Comparison of ENCODE assay signal across 8 cellular contexts in genomic region chr15:66386204-66387123, GRCh38. TPM values are rescaled to one million over a fixed set of nuclear protein-coding genes. Genes with fewer than 3 reads are reported as not detected.
DNase-seq lines count a peak whose midpoint lies in the region; ATAC-seq and TF ChIP-seq lines count a peak whose summit lies in the region.

TSS of gene MAP2K1 (plus strand) at chr15:66386912. CDS start at chr15:66387348, 436 bp downstream.

- TF ChIP-seq CTCF in GM12875 (IDR thresholded peaks at IDR 0.05; ENCODE audit: borderline replicate concordance, insufficient read depth, low read depth, low read length) (peak; percentile 83), upper lobe of left lung (IDR thresholded peaks at IDR 0.05) (peak; percentile 63 to 91 (median 82))

- 3 to 5% (median 4%) methylated on average over 50 to 69 of the region's 69 CpGs for WGBS in adipose tissue, 3 donors
- 7% methylated on average over 26 to 39 of the region's 69 CpGs for WGBS in upper lobe of left lung, 2 donors

- peak within 1 kb of the TSS; percentile 92 for H3K4me3 ChIP-seq in GM12875 (ENCODE audit: low read depth, low read length)
- H3K4me3 ChIP-seq in upper lobe of left lung = peak within 1 kb of the TSS; percentile 71 to 96 (median 89)

- intact Hi-C loops in cardiac septum (cut with DNase I) (loop anchor here (1.0 to 10.0 kb wide), 2 partner anchors 92 to 111 kb away; partner anchors contain the start of genes DIS3L and SNAPC5), posterior cingulate gyrus (cut with DNase I) (loop anchor here (1.0 kb wide), 1 partner anchor 111 kb away; the partner anchor contains the start of gene SNAPC5)

- H3K27me3 ChIP-seq in upper lobe of left lung = no peaks in the 10 kb centered on the region

- H3K4me1 ChIP-seq in upper lobe of left lung = peaks cover 18 to 52% (median 37%) of the 10 kb centered on the region in 4 donors

- TF ChIP-seq EP300 in upper lobe of left lung (IDR thresholded peaks at IDR 0.05) = peak in 1 of 4 donors; percentile 47

- no peaks in the 10 kb centered on the region for H3K9me3 ChIP-seq in upper lobe of left lung

- peak; percentile 95 for DNase-seq in NCI-H1417 treated with DMSO at 0.1 percent for 48 hours (lab: John Stamatoyannopoulos, UW)
- DNase-seq in T follicular helper cell (ENCODE audit: low read depth) = peak; percentile 99
- peak; percentile 100 for DNase-seq in cardiac septum (ENCODE audit: low spot score)
- DNase-seq in posterior cingulate gyrus = peak; percentile 96 to 99 (median 98)
- DNase-seq in upper lobe of left lung = peak; percentile 97 to 99

- TF ChIP-seq POLR2A in upper lobe of left lung (IDR thresholded peaks at IDR 0.05) = peak in 3 of 4 donors; percentile 32 to 84 (median 72)

- ATAC-seq in HG02798 (IDR thresholded peaks at IDR 0.05; ENCODE audit: poor library complexity, unreplicated experiment) (peak; percentile 93), upper lobe of left lung (ENCODE audit: low FRiP score in 2 of 2) (peak; percentile 98 to 99)

- H3K27ac ChIP-seq in adipose tissue (ENCODE audit: low read depth, low read length) = peak within 1 kb of the TSS; percentile 47
- peak within 1 kb of the TSS; percentile 94 to 96 (median 95) for H3K27ac ChIP-seq in upper lobe of left lung

- peaks cover 0 to 3% (median 0%) of the 10 kb centered on the region in 4 donors for H3K36me3 ChIP-seq in upper lobe of left lung

RNA-seq across cellular contexts. Expression of gene MAP2K1, which starts in this region (rescaled TPM):
- polyA plus RNA-seq in adipose tissue = 10 to 100 TPM; 11.7 to 34.7 (median 27.7) TPM
- total RNA-seq in cardiac septum (38.7 TPM), upper lobe of left lung (10 to 100 TPM; 38.5 to 80.3 (median 62.4) TPM)

Comparison
In these comparisons a context has a peak if more than half of its experiments do, and no peak if none do; other contexts are left out.
1. Peak in every context shown above with its lines: DNase-seq, ATAC-seq, H3K4me3 ChIP-seq and H3K27ac ChIP-seq.